ENCODE assay signal across 11 cellular contexts in genomic region chr22:46679711-46680269, GRCh38.
"Had no signal": no experiment of that assay in that cellular context is flagged by ENCODE, and none has a peak within 500 bp of the region (broad histone marks: within the 10 kb centered on the region; RNA-seq: fewer than 3 reads in every experiment).

No MANE protein-coding gene starts in this region.

- H3K9me3 Mint-ChIP-seq: activated naive CD4-positive, alpha-beta T cell treated with anti-CD3 and anti-CD28 coated beads, Interleukin-2, amount 50 U/mL, for 24 hours; dendritic cell treated with granulocyte-macrophage colony-stimulating factor and Interleukin-4, amounts not matched to agents 40 ng/mL and 50 ng/mL, for 4 days; naive thymus-derived CD8-positive, alpha-beta T cell had no signal

- H3K9me3 ChIP-seq: neutrophil, sigmoid colon, tibial artery had no signal

- ATAC-seq: naive thymus-derived CD8-positive, alpha-beta T cell had no signal

- H3K27me3 Mint-ChIP-seq: activated naive CD4-positive, alpha-beta T cell treated with anti-CD3 and anti-CD28 coated beads, Interleukin-2, amount 50 U/mL, for 24 hours; dendritic cell treated with granulocyte-macrophage colony-stimulating factor and Interleukin-4, amounts not matched to agents 40 ng/mL and 50 ng/mL, for 4 days; naive thymus-derived CD8-positive, alpha-beta T cell had no signal

- H3K4me1 ChIP-seq: parathyroid adenoma had no signal

- H3K4me3 Mint-ChIP-seq: activated naive CD4-positive, alpha-beta T cell treated with anti-CD3 and anti-CD28 coated beads, Interleukin-2, amount 50 U/mL, for 24 hours; dendritic cell treated with granulocyte-macrophage colony-stimulating factor and Interleukin-4, amounts not matched to agents 40 ng/mL and 50 ng/mL, for 4 days; naive thymus-derived CD8-positive, alpha-beta T cell had no signal

- DNase-seq: activated CD4-positive, alpha-beta T cell treated with anti-CD3 and anti-CD28 coated beads, Interleukin-2, amount 50 U/mL, for 4 hours; activated gamma-delta T cell; effector memory CD4-positive, alpha-beta T cell; naive thymus-derived CD8-positive, alpha-beta T cell; sigmoid colon; stimulated activated naive CD4-positive, alpha-beta T cell treated with Interleukin-2 at 50 U/mL for 16 hours; tibial artery had no signal

- H3K9ac ChIP-seq: parathyroid adenoma had no signal

- H3K36me3 Mint-ChIP-seq: activated naive CD4-positive, alpha-beta T cell treated with anti-CD3 and anti-CD28 coated beads, Interleukin-2, amount 50 U/mL, for 24 hours; naive thymus-derived CD8-positive, alpha-beta T cell had no signal

- H3K4me3 ChIP-seq: sigmoid colon, tibial artery had no signal

- H3K27me3 ChIP-seq: neutrophil, sigmoid colon, tibial artery had no signal

- H3K27ac ChIP-seq: neutrophil, parathyroid adenoma had no signal
